In genomic region chr1:63774617-63775417, GRCh38 we compare ENCODE assay signal across 8 cellular contexts. TPM values are rescaled to one million over a fixed set of nuclear protein-coding genes. Genes with fewer than 3 reads are reported as not detected.
DNase-seq lines count a peak whose midpoint lies in the region; ATAC-seq and TF ChIP-seq lines count a peak whose summit lies in the region.

No MANE protein-coding gene starts in this region.

- peak overlapping the region; percentile 49 to 61 for H3K4me3 Mint-ChIP-seq in stimulated activated naive CD8-positive, alpha-beta T cell treated with anti-CD3 and anti-CD28 coated beads, Interleukin-15, amount 100 ng/mL, for 72 hours

- H3K9me2 ChIP-seq in OCI-LY7 (ENCODE audit: insufficient read depth, low read length) = no peaks in the 10 kb centered on the region

- peaks cover 21% of the 10 kb centered on the region for H3K4me1 Mint-ChIP-seq in stimulated activated naive CD8-positive, alpha-beta T cell treated with anti-CD3 and anti-CD28 coated beads, Interleukin-15, amount 100 ng/mL, for 72 hours

- H3K4me1 ChIP-seq in OCI-LY7 (ENCODE audit: insufficient read depth, low read length, poor library complexity, severe bottlenecking) = peaks cover 29% of the 10 kb centered on the region
- no peaks in the 10 kb centered on the region for H3K4me1 ChIP-seq in colonic mucosa

- H3K4me2 ChIP-seq in OCI-LY7 (ENCODE audit: low read length) = peak overlapping the region; percentile 62

- CTCF ChIA-PET in AG04449 (lab: Yijun Ruan, JAX) (interaction anchor here (0.6 to 1.8 kb wide), 12 partner anchors 9 to 470 kb away, joined by 3 to 10 read pairs (median 4); no protein-coding TSS in a partner anchor), OCI-LY7 (lab: Charles Lee; ENCODE audit: unreplicated experiment) (no interaction called here)

- H4K20me1 ChIP-seq in OCI-LY7 (ENCODE audit: insufficient read depth, low read length) = no peaks in the 10 kb centered on the region

- peak; percentile 9 for ATAC-seq in GM18498 (IDR thresholded peaks at IDR 0.05; ENCODE audit: unreplicated experiment)
- peak; percentile 25 for ATAC-seq in stimulated activated naive CD8-positive, alpha-beta T cell treated with anti-CD3 and anti-CD28 coated beads, Interleukin-15, amount 100 ng/mL, for 72 hours
- ATAC-seq in GM18873 (IDR thresholded peaks at IDR 0.05; ENCODE audit: low FRiP score, unreplicated experiment) = no peak
- ATAC-seq in HG02852 (IDR thresholded peaks at IDR 0.05; ENCODE audit: unreplicated experiment) = no peak

- H3K27me3 Mint-ChIP-seq in stimulated activated naive CD8-positive, alpha-beta T cell treated with anti-CD3 and anti-CD28 coated beads, Interleukin-15, amount 100 ng/mL, for 72 hours = peaks cover 77% of the 10 kb centered on the region

- H2AFZ ChIP-seq in OCI-LY7 (ENCODE audit: low read length) = no peak overlapping the region

- H3K9me3 Mint-ChIP-seq in stimulated activated naive CD8-positive, alpha-beta T cell treated with anti-CD3 and anti-CD28 coated beads, Interleukin-15, amount 100 ng/mL, for 72 hours = no peaks in the 10 kb centered on the region

- H3K4me3 ChIP-seq in AG04449 (ENCODE audit: low read depth, low read length) (peak overlapping the region; percentile 72), OCI-LY7 (ENCODE audit: low read depth, low read length, poor library complexity, severe bottlenecking) (peak overlapping the region; percentile 61), colonic mucosa (peak overlapping the region; percentile 70)

- intact Hi-C loops in OCI-LY7 (cut with micrococcal nuclease; ENCODE audit: unreplicated experiment) (loop anchor here (5.0 to 10.0 kb wide), 6 partner anchors 52 to 470 kb away; no protein-coding TSS in a partner anchor), colonic mucosa (cut with DNase I) (loop anchor here (5.0 to 10.0 kb wide), 3 partner anchors 80 to 362 kb away; no protein-coding TSS in a partner anchor)

- POLR2A ChIA-PET in AG04449 (lab: Yijun Ruan, JAX) (no interaction called here), OCI-LY7 (lab: Charles Lee) (no interaction called here)

- no TSS peak for BruUV-seq in OCI-LY7 (replicated peaks; lab: Mats Ljungman, UMichigan)

- H3K27me3 ChIP-seq in colonic mucosa = no peaks in the 10 kb centered on the region

- H3K36me3 ChIP-seq in OCI-LY7 (ENCODE audit: insufficient read depth, low read length) (no peaks in the 10 kb centered on the region), colonic mucosa (no peaks in the 10 kb centered on the region)

- H3K9me3 ChIP-seq in OCI-LY7 (ENCODE audit: low read length) (no peaks in the 10 kb centered on the region), colonic mucosa (no peaks in the 10 kb centered on the region)

- peak overlapping the region; percentile 54 to 64 for H3K9ac ChIP-seq in colonic mucosa (ENCODE audit: low read depth in 2 of 2, low read length in 2 of 2)

- H3K27ac Mint-ChIP-seq in stimulated activated naive CD8-positive, alpha-beta T cell treated with anti-CD3 and anti-CD28 coated beads, Interleukin-15, amount 100 ng/mL, for 72 hours = no peak overlapping the region

- H3K79me2 ChIP-seq in OCI-LY7 (ENCODE audit: insufficient read depth, low read depth, low read length) = no peaks in the 10 kb centered on the region

- DNase-seq in AG04449 (ENCODE audit: low read depth, low spot score) (no peak), OCI-LY7 (ENCODE audit: low spot score) (peak; percentile 22), colonic mucosa (peak; percentile 65), left kidney (ENCODE audit: low read depth, low spot score) (peak; percentile 82)
- peak in 1 of 2 donors; percentile 7 for DNase-seq in stimulated activated naive CD8-positive, alpha-beta T cell treated with anti-CD3 and anti-CD28 coated beads, Interleukin-15, amount 100 ng/mL, for 72 hours

- TF ChIP-seq CTCF in AG04449 (IDR thresholded peaks at IDR 0.05; ENCODE audit: insufficient read depth, low read length, missing control alignments) = no peak
- no peak for TF ChIP-seq CTCF in OCI-LY7 (conservative IDR thresholded peaks at IDR 0.05; ENCODE audit: low read length)
- TF ChIP-seq CTCF in colonic mucosa (IDR thresholded peaks at IDR 0.05) = no peak

- H3K27ac ChIP-seq in OCI-LY7 (ENCODE audit: low read depth, low read length, poor library complexity, severe bottlenecking) = no peak overlapping the region
- peak overlapping the region; percentile 44 for H3K27ac ChIP-seq in colonic mucosa

RNA-seq across cellular contexts. Expression of gene ROR1, which starts 1.0 kb away (rescaled TPM):
- total RNA-seq in OCI-LY7 (2014; rRNA removed; shearing (Covaris generic)) = 0.47 and 0.85 TPM in 2 replicates
- total RNA-seq in OCI-LY7 (2022) = 1.4 and 2.5 TPM in 2 replicates
- 1 to 10 TPM; 5.1 to 6.8 TPM for total RNA-seq in colonic mucosa

Comparison
In these comparisons a context has a peak if more than half of its experiments do, and no peak if none do; other contexts are left out.
1. ATAC-seq: peak in GM18498 (single experiment) and stimulated activated naive CD8-positive, alpha-beta T cell treated with anti-CD3 and anti-CD28 coated beads, Interleukin-15, amount 100 ng/mL, for 72 hours (single experiment); none in GM18873 (single experiment) and HG02852 (single experiment).
2. Peak in every context shown above with its lines, with median percentiles within 50 percentile points of each other: H3K4me3 ChIP-seq.